Comparison of ENCODE assay signal across 8 cellular contexts in the genomic region with DNA sequence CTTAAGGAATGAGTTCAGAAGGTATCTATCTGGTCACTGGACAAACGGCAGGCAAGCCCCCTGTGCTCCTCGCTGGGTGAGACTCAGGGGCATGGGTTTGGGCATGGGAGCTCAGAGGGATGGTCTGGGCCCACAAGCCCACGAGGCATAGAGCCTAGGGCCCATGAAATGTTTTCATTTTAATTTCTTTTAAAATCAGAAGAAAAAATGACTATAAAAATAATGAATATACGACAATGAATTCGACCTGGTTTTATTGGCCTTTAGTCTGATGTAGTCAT.
DNase-seq lines count a peak whose midpoint lies in the region; TF ChIP-seq lines count a peak whose summit lies in the region.

No MANE protein-coding gene starts in this region.

- H3K9me3 ChIP-seq in testis: no peaks in the 10 kb centered on the region

- H3K27ac Mint-ChIP-seq in activated CD4-positive, alpha-beta T cell treated with anti-CD3 and anti-CD28 coated beads, Interleukin-2, amount 10 ng/mL, durations not matched to agents 7 days and 5 days: peak overlapping the region; percentile 93
- peak overlapping the region; percentile 89 for H3K27ac Mint-ChIP-seq in activated naive CD8-positive, alpha-beta T cell treated with anti-CD3 and anti-CD28 coated beads for 36 hours
- no peak overlapping the region for H3K27ac Mint-ChIP-seq in glutamatergic neuron (ENCODE audit: unreplicated experiment)

- H3K4me3 ChIP-seq in testis: peak overlapping the region in 1 of 2 donors; percentile 89

- H3K36me3 Mint-ChIP-seq in activated CD4-positive, alpha-beta T cell treated with anti-CD3 and anti-CD28 coated beads, Interleukin-2, amount 10 ng/mL, durations not matched to agents 7 days and 5 days (ENCODE audit: low read depth): peaks cover 4% of the 10 kb centered on the region
- peaks cover 2% of the 10 kb centered on the region for H3K36me3 Mint-ChIP-seq in activated naive CD8-positive, alpha-beta T cell treated with anti-CD3 and anti-CD28 coated beads for 36 hours
- H3K36me3 Mint-ChIP-seq in glutamatergic neuron (ENCODE audit: unreplicated experiment): no peaks in the 10 kb centered on the region

- H3K27me3 Mint-ChIP-seq in activated CD4-positive, alpha-beta T cell treated with anti-CD3 and anti-CD28 coated beads, Interleukin-2, amount 10 ng/mL, durations not matched to agents 7 days and 5 days: no peaks in the 10 kb centered on the region
- H3K27me3 Mint-ChIP-seq in activated naive CD8-positive, alpha-beta T cell treated with anti-CD3 and anti-CD28 coated beads for 36 hours: no peaks in the 10 kb centered on the region
- no peaks in the 10 kb centered on the region for H3K27me3 Mint-ChIP-seq in glutamatergic neuron (ENCODE audit: unreplicated experiment)

- peaks cover 66% of the 10 kb centered on the region for H3K4me1 ChIP-seq in testis

- in situ Hi-C loops in GM13977 (cut with MboI; ENCODE audit: low pct_unique_long_range_greater_than_20kb, low sequenced_read_pairs, unreplicated experiment): no loop called here

- H3K36me3 ChIP-seq in testis (ENCODE audit: low read depth, missing control alignments): no peaks in the 10 kb centered on the region

- no peak for DNase-seq in activated CD4-positive, alpha-beta T cell treated with anti-CD3 and anti-CD28 coated beads, Interleukin-2, amount 10 ng/mL, durations not matched to agents 7 days and 5 days
- no peak for DNase-seq in activated CD4-positive, alpha-beta T cell treated with anti-CD3 and anti-CD28 coated beads, Interleukin-2, amount 50 U/mL, for 1 hour
- DNase-seq in activated naive CD8-positive, alpha-beta T cell treated with anti-CD3 and anti-CD28 coated beads for 36 hours: no peak
- DNase-seq in testis (no peak), NCI-H345 treated with DMSO at 0.1 percent for 48 hours (lab: John Stamatoyannopoulos, UW; ENCODE audit: unreplicated experiment) (no peak), glutamatergic neuron (no peak), GM13977 (ENCODE audit: low spot score) (no peak)

- H3K9me3 Mint-ChIP-seq in activated CD4-positive, alpha-beta T cell treated with anti-CD3 and anti-CD28 coated beads, Interleukin-2, amount 10 ng/mL, durations not matched to agents 7 days and 5 days: no peaks in the 10 kb centered on the region
- H3K9me3 Mint-ChIP-seq in activated naive CD8-positive, alpha-beta T cell treated with anti-CD3 and anti-CD28 coated beads for 36 hours: no peaks in the 10 kb centered on the region
- no peaks in the 10 kb centered on the region for H3K9me3 Mint-ChIP-seq in glutamatergic neuron (ENCODE audit: unreplicated experiment)

- peaks cover 61% of the 10 kb centered on the region for H3K4me1 Mint-ChIP-seq in activated CD4-positive, alpha-beta T cell treated with anti-CD3 and anti-CD28 coated beads, Interleukin-2, amount 10 ng/mL, durations not matched to agents 7 days and 5 days
- peaks cover 47% of the 10 kb centered on the region for H3K4me1 Mint-ChIP-seq in activated naive CD8-positive, alpha-beta T cell treated with anti-CD3 and anti-CD28 coated beads for 36 hours
- no peaks in the 10 kb centered on the region for H3K4me1 Mint-ChIP-seq in glutamatergic neuron (ENCODE audit: low read depth, unreplicated experiment)

- TF ChIP-seq CTCF in testis (IDR thresholded peaks at IDR 0.05) (no peak), glutamatergic neuron (IDR thresholded peaks at IDR 0.05; ENCODE audit: partially characterized antibody, unreplicated experiment) (no peak), GM13977 (IDR thresholded peaks at IDR 0.05; ENCODE audit: extremely low read depth, insufficient read depth, missing control alignments) (no peak)

- POLR2A ChIA-PET in activated CD4-positive, alpha-beta T cell treated with anti-CD3 and anti-CD28 coated beads, Interleukin-2, amount 10 ng/mL, durations not matched to agents 7 days and 5 days (lab: Charles Lee): no interaction called here

- TF ChIP-seq POLR2A in testis (IDR thresholded peaks at IDR 0.05): no peak

- CTCF ChIA-PET in activated CD4-positive, alpha-beta T cell treated with anti-CD3 and anti-CD28 coated beads, Interleukin-2, amount 10 ng/mL, durations not matched to agents 7 days and 5 days (lab: Charles Lee): interaction anchor here (2.4 kb wide), 1 partner anchor 15 kb away, joined by 6 read pairs; no protein-coding TSS in a partner anchor

- H3K27me3 ChIP-seq in layer of hippocampus (ENCODE audit: control insufficient read depth, insufficient read depth, low read length): no peaks in the 10 kb centered on the region
- H3K27me3 ChIP-seq in testis: no peaks in the 10 kb centered on the region

- WGBS in testis, 2 donors: 30 to 36% methylated on average over 5 of the region's 5 CpGs

- intact Hi-C loops in testis (cut with DNase I; ENCODE audit: low total_unique reads): no loop called here

- H3K27ac ChIP-seq in layer of hippocampus (ENCODE audit: low read depth, low read length) (peak overlapping the region; percentile 99), testis (peak overlapping the region; percentile 94 to 99)

- H3K4me3 Mint-ChIP-seq in activated CD4-positive, alpha-beta T cell treated with anti-CD3 and anti-CD28 coated beads, Interleukin-2, amount 10 ng/mL, durations not matched to agents 7 days and 5 days: peak overlapping the region; percentile 78
- H3K4me3 Mint-ChIP-seq in activated naive CD8-positive, alpha-beta T cell treated with anti-CD3 and anti-CD28 coated beads for 36 hours: peak overlapping the region; percentile 84
- H3K4me3 Mint-ChIP-seq in glutamatergic neuron (ENCODE audit: unreplicated experiment): no peak overlapping the region
